In genomic region chr3:142275856-142276255, GRCh38 we compare ENCODE assay signal across 11 cellular contexts. TPM values are rescaled to one million over a fixed set of nuclear protein-coding genes. Genes with fewer than 3 reads are reported as not detected.
DNase-seq lines count a peak whose midpoint lies in the region; ATAC-seq and TF ChIP-seq lines count a peak whose summit lies in the region.
"Had no signal": no experiment of that assay in that cellular context is flagged by ENCODE, and none has a peak within 500 bp of the region (broad histone marks: within the 10 kb centered on the region; RNA-seq: fewer than 3 reads in every experiment).

No MANE protein-coding gene starts in this region.

- H3K9me3 ChIP-seq in neutrophil, result no peaks in the 10 kb centered on the region

- H3K9me3 Mint-ChIP-seq in chondrocyte (ENCODE audit: low read depth), result peaks cover 9% of the 10 kb centered on the region

- H3K27me3 ChIP-seq in neutrophil, result no peaks in the 10 kb centered on the region

- DNase-seq in EH (ENCODE audit: low read depth) (peak; percentile 93), NOMO-1 treated with dmso at 0.1 percent for 144 hours (lab: John Stamatoyannopoulos, UW; ENCODE audit: unreplicated experiment) (peak; percentile 88), chondrocyte (ENCODE audit: low spot score) (no peak), DMS114 treated with DMSO at 0.1 percent for 48 hours (lab: John Stamatoyannopoulos, UW; ENCODE audit: unreplicated experiment) (no peak), pons (ENCODE audit: low spot score) (no peak)
- DNase-seq: activated CD4-positive, CD25-positive, alpha-beta regulatory T cell; caudate nucleus; stimulated activated naive B cell treated with anti-CD40 and anti-IgM and Interleukin-4, amounts not matched to agents 10 μg/mL and 1 μg/mL and 100 μg/mL, for 72 hours had no signal

- no peaks in the 10 kb centered on the region for H3K27me3 Mint-ChIP-seq in chondrocyte (ENCODE audit: low read depth)
- H3K27me3 Mint-ChIP-seq: stimulated activated naive B cell treated with anti-CD40 and anti-IgM and Interleukin-4, amounts not matched to agents 10 μg/mL and 1 μg/mL and 100 μg/mL, for 72 hours had no signal

- no peak for ATAC-seq in HG03135 (IDR thresholded peaks at IDR 0.05; ENCODE audit: unreplicated experiment)
- no peak for ATAC-seq in HG03280 (IDR thresholded peaks at IDR 0.05; ENCODE audit: unreplicated experiment)
- ATAC-seq: stimulated activated naive B cell treated with anti-CD40 and anti-IgM and Interleukin-4, amounts not matched to agents 10 μg/mL and 1 μg/mL and 100 μg/mL, for 72 hours had no signal

- H3K27ac ChIP-seq in neutrophil, result peak overlapping the region; percentile 88

- TF ChIP-seq CTCF in chondrocyte (IDR thresholded peaks at IDR 0.05) (no peak), neutrophil (IDR thresholded peaks at IDR 0.05) (no peak)

- peaks cover 38 to 42% of the 10 kb centered on the region in 2 experiments for H3K4me1 ChIP-seq in neutrophil (ENCODE audit: control insufficient read depth in 1 of 2, insufficient read depth in 1 of 2, low read depth in 1 of 2, low read length in 1 of 2)

- H3K4me3 ChIP-seq in neutrophil (ENCODE audit: low read depth in 1 of 2, low read length in 1 of 2), result peak overlapping the region; percentile 27 to 32

- H3K4me3 Mint-ChIP-seq in chondrocyte (ENCODE audit: unreplicated experiment), result no peak overlapping the region
- H3K4me3 Mint-ChIP-seq: stimulated activated naive B cell treated with anti-CD40 and anti-IgM and Interleukin-4, amounts not matched to agents 10 μg/mL and 1 μg/mL and 100 μg/mL, for 72 hours had no signal

- H3K36me3 Mint-ChIP-seq in chondrocyte (ENCODE audit: low read depth), result no peaks in the 10 kb centered on the region
- H3K36me3 Mint-ChIP-seq: stimulated activated naive B cell treated with anti-CD40 and anti-IgM and Interleukin-4, amounts not matched to agents 10 μg/mL and 1 μg/mL and 100 μg/mL, for 72 hours had no signal

- no peaks in the 10 kb centered on the region for H3K36me3 ChIP-seq in neutrophil

- peak overlapping the region; percentile 56 for H3K27ac Mint-ChIP-seq in chondrocyte (ENCODE audit: unreplicated experiment)
- H3K27ac Mint-ChIP-seq: stimulated activated naive B cell treated with anti-CD40 and anti-IgM and Interleukin-4, amounts not matched to agents 10 μg/mL and 1 μg/mL and 100 μg/mL, for 72 hours had no signal

- peaks cover 28% of the 10 kb centered on the region for H3K4me1 Mint-ChIP-seq in chondrocyte (ENCODE audit: low read depth)

RNA-seq across cellular contexts. Expression of gene GK5, which starts 50.5 kb away (rescaled TPM):
- 26.8 to 35.2 TPM (median 31.5 TPM) in 3 replicates for total RNA-seq in chondrocyte

Comparison
In these comparisons a context has a peak if more than half of its experiments do, and no peak if none do; other contexts are left out.
1. DNase-seq: peak in EH (single experiment) and NOMO-1 treated with dmso at 0.1 percent for 144 hours (single experiment); none in chondrocyte (single experiment), DMS114 treated with DMSO at 0.1 percent for 48 hours (single experiment) and pons (single experiment).